1 cellular context compared by ENCODE assay signal in the genomic region with DNA sequence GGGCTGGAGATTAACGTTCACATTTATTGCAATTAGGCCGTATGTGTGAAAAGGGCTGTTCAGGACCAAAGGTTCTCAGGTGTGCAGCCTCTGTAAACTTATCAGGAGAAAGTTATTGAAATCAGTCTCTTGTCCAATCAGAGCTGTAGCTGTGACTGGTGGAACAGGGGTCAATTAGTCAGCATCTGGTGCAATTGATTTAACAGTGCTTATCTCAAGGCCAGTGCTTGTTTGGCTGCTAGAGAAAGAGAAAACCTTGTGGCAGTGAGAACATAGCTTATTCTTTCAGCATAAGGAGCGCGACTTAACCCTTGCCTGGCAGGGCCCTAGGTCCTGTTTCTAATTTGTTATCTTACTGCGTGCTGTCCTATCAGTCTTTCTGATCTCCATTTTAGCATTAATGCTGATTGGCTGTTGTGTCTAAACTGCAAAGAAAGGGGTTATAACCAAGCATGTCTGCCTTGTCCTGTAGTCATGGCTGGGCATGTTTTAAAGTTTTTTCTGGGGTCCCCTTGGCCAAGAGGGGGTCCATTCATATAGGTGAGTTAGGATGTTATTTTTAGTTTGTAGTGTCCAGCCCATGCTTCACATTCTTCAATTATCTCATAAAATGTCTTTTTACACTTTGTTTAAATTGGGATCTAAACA.
A peak's percentile ranks its signal among the peaks of the same experiment; 100 is the strongest.
TF ChIP-seq lines count a peak whose summit lies in the region.

No MANE protein-coding gene starts in this region.

TF ChIP-seq in K562, 482 proteins besides CTCF, POLR2A, EP300 and RAD21 (continued from another document and continues in another):
- TF ChIP-seq, protein P1, sequence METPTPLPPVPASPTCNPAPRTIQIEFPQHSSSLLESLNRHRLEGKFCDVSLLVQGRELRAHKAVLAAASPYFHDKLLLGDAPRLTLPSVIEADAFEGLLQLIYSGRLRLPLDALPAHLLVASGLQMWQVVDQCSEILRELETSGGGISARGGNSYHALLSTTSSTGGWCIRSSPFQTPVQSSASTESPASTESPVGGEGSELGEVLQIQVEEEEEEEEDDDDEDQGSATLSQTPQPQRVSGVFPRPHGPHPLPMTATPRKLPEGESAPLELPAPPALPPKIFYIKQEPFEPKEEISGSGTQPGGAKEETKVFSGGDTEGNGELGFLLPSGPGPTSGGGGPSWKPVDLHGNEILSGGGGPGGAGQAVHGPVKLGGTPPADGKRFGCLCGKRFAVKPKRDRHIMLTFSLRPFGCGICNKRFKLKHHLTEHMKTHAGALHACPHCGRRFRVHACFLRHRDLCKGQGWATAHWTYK (CRISPR knock-in tag; IDR thresholded peaks at IDR 0.05): no peak
- TF ChIP-seq MIER1 (IDR thresholded peaks at IDR 0.05; ENCODE audit: low read depth) (no peak), IFI16 (CRISPR knock-in tag; IDR thresholded peaks at IDR 0.05) (no peak), DMBX1 (CRISPR knock-in tag; IDR thresholded peaks at IDR 0.05; ENCODE audit: borderline replicate concordance) (no peak), ARID2 (IDR thresholded peaks at IDR 0.05) (no peak), KLF13 (tag; IDR thresholded peaks at IDR 0.05; ENCODE audit: borderline replicate concordance, low read depth) (no peak), ZSCAN29 (IDR thresholded peaks at IDR 0.05) (no peak), CBFA2T2 (conservative IDR thresholded peaks at IDR 0.05) (peak; percentile 73), SMARCA4 (IDR thresholded peaks at IDR 0.05) (peak; percentile 36; the same call in 1 of the 2 replicates), FOSL1 (tag; conservative IDR thresholded peaks at IDR 0.05) (peak; percentile 26; the same call in 1 of the 2 replicates), PCBP2 (IDR thresholded peaks at IDR 0.05; ENCODE audit: low read depth, low read length, poor library complexity, severe bottlenecking) (no peak), CXXC5 (CRISPR knock-in tag; IDR thresholded peaks at IDR 0.05) (peak; percentile 52), BHLHE40 (IDR thresholded peaks at IDR 0.05; ENCODE audit: low read length) (peak; percentile 26; the same call in 1 of the 2 replicates), KLF16 (IDR thresholded peaks at IDR 0.05) (peak; percentile 36; the same call in 1 of the 2 replicates), ARHGAP35 (IDR thresholded peaks at IDR 0.05; ENCODE audit: partially characterized antibody) (no peak), LEF1 (IDR thresholded peaks at IDR 0.05) (no peak), PRPF4 (IDR thresholded peaks at IDR 0.05; ENCODE audit: insufficient read depth, low read depth, low read length, poor library complexity, severe bottlenecking) (no peak), NCOR1 (IDR thresholded peaks at IDR 0.05) (peak; percentile 57; the same call in 1 of the 2 replicates), ZNF717 (CRISPR knock-in tag; IDR thresholded peaks at IDR 0.05) (no peak), CREBBP (IDR thresholded peaks at IDR 0.05; ENCODE audit: low read depth, low read length) (no peak), GATA2 (CRISPR knock-in tag; IDR thresholded peaks at IDR 0.05) (peak; percentile 48; the same call in 1 of the 2 replicates), BRCA1 (IDR thresholded peaks at IDR 0.05) (no peak), BRCA1 (CRISPR knock-in tag; IDR thresholded peaks at IDR 0.05) (no peak), ELF4 (CRISPR knock-in tag; IDR thresholded peaks at IDR 0.05) (no peak), SOX6 (IDR thresholded peaks at IDR 0.05) (0 out of 2 replicates have a peak, but pooled peaks have one; percentile 18), ZNF707 (CRISPR knock-in tag; conservative IDR thresholded peaks at IDR 0.05) (no peak), DACH1 (IDR thresholded peaks at IDR 0.05; ENCODE audit: partially characterized antibody) (no peak), PYGO2 (tag; IDR thresholded peaks at IDR 0.05) (no peak), ZNF436 (CRISPR knock-in tag; IDR thresholded peaks at IDR 0.05) (no peak), KAT7 (CRISPR knock-in tag; IDR thresholded peaks at IDR 0.05; ENCODE audit: borderline replicate concordance) (no peak), TCFL5 (CRISPR knock-in tag; conservative IDR thresholded peaks at IDR 0.05) (no peak), MTF1 (CRISPR knock-in tag; IDR thresholded peaks at IDR 0.05; ENCODE audit: borderline replicate concordance) (no peak), NR3C1 (CRISPR knock-in tag; IDR thresholded peaks at IDR 0.05) (no peak), ZNF778 (CRISPR knock-in tag; IDR thresholded peaks at IDR 0.05) (no peak), NCOA2 (IDR thresholded peaks at IDR 0.05; ENCODE audit: partially characterized antibody in 2 of 2) (no peak), ADNP (tag; IDR thresholded peaks at IDR 0.05) (no peak), MEF2A (IDR thresholded peaks at IDR 0.05; ENCODE audit: control insufficient read depth, low read depth, low read length) (no peak), JUND (IDR thresholded peaks at IDR 0.05; ENCODE audit: borderline replicate concordance, low read depth, low read length) (no peak), JUND (tag; IDR thresholded peaks at IDR 0.05; ENCODE audit: borderline replicate concordance, low read depth, low read length) (peak; percentile 23; the same call in 2 of the 3 replicates), L3MBTL2 (IDR thresholded peaks at IDR 0.05) (no peak)
- TF ChIP-seq, protein P2, sequence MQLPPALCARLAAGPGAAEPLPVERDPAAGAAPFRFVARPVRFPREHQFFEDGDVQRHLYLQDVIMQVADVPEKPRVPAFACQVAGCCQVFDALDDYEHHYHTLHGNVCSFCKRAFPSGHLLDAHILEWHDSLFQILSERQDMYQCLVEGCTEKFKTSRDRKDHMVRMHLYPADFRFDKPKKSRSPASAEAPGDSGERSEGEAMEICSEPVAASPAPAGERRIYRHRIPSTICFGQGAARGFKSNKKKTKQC (CRISPR knock-in tag; IDR thresholded peaks at IDR 0.05): no peak
- TF ChIP-seq, protein P3, sequence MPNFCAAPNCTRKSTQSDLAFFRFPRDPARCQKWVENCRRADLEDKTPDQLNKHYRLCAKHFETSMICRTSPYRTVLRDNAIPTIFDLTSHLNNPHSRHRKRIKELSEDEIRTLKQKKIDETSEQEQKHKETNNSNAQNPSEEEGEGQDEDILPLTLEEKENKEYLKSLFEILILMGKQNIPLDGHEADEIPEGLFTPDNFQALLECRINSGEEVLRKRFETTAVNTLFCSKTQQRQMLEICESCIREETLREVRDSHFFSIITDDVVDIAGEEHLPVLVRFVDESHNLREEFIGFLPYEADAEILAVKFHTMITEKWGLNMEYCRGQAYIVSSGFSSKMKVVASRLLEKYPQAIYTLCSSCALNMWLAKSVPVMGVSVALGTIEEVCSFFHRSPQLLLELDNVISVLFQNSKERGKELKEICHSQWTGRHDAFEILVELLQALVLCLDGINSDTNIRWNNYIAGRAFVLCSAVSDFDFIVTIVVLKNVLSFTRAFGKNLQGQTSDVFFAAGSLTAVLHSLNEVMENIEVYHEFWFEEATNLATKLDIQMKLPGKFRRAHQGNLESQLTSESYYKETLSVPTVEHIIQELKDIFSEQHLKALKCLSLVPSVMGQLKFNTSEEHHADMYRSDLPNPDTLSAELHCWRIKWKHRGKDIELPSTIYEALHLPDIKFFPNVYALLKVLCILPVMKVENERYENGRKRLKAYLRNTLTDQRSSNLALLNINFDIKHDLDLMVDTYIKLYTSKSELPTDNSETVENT (CRISPR knock-in tag; IDR thresholded peaks at IDR 0.05): no peak
- TF ChIP-seq, protein P4, sequence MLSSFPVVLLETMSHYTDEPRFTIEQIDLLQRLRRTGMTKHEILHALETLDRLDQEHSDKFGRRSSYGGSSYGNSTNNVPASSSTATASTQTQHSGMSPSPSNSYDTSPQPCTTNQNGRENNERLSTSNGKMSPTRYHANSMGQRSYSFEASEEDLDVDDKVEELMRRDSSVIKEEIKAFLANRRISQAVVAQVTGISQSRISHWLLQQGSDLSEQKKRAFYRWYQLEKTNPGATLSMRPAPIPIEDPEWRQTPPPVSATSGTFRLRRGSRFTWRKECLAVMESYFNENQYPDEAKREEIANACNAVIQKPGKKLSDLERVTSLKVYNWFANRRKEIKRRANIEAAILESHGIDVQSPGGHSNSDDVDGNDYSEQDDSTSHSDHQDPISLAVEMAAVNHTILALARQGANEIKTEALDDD (IDR thresholded peaks at IDR 0.05): peak; percentile 74; the same call in 1 of the 2 replicates
- TF ChIP-seq, protein P5, sequence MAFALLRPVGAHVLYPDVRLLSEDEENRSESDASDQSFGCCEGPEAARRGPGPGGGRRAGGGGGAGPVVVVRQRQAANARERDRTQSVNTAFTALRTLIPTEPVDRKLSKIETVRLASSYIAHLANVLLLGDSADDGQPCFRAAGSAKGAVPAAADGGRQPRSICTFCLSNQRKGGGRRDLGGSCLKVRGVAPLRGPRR (CRISPR knock-in tag; IDR thresholded peaks at IDR 0.05): no peak
- TF ChIP-seq, protein P6, sequence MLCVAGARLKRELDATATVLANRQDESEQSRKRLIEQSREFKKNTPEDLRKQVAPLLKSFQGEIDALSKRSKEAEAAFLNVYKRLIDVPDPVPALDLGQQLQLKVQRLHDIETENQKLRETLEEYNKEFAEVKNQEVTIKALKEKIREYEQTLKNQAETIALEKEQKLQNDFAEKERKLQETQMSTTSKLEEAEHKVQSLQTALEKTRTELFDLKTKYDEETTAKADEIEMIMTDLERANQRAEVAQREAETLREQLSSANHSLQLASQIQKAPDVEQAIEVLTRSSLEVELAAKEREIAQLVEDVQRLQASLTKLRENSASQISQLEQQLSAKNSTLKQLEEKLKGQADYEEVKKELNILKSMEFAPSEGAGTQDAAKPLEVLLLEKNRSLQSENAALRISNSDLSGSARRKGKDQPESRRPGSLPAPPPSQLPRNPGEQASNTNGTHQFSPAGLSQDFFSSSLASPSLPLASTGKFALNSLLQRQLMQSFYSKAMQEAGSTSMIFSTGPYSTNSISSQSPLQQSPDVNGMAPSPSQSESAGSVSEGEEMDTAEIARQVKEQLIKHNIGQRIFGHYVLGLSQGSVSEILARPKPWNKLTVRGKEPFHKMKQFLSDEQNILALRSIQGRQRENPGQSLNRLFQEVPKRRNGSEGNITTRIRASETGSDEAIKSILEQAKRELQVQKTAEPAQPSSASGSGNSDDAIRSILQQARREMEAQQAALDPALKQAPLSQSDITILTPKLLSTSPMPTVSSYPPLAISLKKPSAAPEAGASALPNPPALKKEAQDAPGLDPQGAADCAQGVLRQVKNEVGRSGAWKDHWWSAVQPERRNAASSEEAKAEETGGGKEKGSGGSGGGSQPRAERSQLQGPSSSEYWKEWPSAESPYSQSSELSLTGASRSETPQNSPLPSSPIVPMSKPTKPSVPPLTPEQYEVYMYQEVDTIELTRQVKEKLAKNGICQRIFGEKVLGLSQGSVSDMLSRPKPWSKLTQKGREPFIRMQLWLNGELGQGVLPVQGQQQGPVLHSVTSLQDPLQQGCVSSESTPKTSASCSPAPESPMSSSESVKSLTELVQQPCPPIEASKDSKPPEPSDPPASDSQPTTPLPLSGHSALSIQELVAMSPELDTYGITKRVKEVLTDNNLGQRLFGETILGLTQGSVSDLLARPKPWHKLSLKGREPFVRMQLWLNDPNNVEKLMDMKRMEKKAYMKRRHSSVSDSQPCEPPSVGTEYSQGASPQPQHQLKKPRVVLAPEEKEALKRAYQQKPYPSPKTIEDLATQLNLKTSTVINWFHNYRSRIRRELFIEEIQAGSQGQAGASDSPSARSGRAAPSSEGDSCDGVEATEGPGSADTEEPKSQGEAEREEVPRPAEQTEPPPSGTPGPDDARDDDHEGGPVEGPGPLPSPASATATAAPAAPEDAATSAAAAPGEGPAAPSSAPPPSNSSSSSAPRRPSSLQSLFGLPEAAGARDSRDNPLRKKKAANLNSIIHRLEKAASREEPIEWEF (CRISPR knock-in tag; IDR thresholded peaks at IDR 0.05): no peak
- TF ChIP-seq, protein P7, sequence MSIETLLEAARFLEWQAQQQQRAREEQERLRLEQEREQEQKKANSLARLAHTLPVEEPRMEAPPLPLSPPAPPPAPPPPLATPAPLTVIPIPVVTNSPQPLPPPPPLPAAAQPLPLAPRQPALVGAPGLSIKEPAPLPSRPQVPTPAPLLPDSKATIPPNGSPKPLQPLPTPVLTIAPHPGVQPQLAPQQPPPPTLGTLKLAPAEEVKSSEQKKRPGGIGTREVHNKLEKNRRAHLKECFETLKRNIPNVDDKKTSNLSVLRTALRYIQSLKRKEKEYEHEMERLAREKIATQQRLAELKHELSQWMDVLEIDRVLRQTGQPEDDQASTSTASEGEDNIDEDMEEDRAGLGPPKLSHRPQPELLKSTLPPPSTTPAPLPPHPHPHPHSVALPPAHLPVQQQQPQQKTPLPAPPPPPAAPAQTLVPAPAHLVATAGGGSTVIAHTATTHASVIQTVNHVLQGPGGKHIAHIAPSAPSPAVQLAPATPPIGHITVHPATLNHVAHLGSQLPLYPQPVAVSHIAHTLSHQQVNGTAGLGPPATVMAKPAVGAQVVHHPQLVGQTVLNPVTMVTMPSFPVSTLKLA (conservative IDR thresholded peaks at IDR 0.05): 0 out of 4 replicates have a peak, but pooled peaks of 1 of the 2 experiments have one; percentile 10
- TF ChIP-seq, protein P8, sequence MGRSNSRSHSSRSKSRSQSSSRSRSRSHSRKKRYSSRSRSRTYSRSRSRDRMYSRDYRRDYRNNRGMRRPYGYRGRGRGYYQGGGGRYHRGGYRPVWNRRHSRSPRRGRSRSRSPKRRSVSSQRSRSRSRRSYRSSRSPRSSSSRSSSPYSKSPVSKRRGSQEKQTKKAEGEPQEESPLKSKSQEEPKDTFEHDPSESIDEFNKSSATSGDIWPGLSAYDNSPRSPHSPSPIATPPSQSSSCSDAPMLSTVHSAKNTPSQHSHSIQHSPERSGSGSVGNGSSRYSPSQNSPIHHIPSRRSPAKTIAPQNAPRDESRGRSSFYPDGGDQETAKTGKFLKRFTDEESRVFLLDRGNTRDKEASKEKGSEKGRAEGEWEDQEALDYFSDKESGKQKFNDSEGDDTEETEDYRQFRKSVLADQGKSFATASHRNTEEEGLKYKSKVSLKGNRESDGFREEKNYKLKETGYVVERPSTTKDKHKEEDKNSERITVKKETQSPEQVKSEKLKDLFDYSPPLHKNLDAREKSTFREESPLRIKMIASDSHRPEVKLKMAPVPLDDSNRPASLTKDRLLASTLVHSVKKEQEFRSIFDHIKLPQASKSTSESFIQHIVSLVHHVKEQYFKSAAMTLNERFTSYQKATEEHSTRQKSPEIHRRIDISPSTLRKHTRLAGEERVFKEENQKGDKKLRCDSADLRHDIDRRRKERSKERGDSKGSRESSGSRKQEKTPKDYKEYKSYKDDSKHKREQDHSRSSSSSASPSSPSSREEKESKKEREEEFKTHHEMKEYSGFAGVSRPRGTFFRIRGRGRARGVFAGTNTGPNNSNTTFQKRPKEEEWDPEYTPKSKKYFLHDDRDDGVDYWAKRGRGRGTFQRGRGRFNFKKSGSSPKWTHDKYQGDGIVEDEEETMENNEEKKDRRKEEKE (IDR thresholded peaks at IDR 0.05; ENCODE audit: borderline replicate concordance in 1 of 2, control insufficient read depth in 1 of 2, low read depth in 2 of 2, low read length in 1 of 2): no peak
- TF ChIP-seq, protein P9, sequence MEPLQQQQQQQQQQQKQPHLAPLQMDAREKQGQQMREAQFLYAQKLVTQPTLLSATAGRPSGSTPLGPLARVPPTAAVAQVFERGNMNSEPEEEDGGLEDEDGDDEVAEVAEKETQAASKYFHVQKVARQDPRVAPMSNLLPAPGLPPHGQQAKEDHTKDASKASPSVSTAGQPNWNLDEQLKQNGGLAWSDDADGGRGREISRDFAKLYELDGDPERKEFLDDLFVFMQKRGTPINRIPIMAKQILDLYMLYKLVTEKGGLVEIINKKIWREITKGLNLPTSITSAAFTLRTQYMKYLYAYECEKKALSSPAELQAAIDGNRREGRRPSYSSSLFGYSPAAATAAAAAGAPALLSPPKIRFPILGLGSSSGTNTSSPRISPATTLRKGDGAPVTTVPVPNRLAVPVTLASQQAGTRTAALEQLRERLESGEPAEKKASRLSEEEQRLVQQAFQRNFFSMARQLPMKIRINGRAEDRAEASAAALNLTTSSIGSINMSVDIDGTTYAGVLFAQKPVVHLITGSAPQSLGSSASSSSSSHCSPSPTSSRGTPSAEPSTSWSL (CRISPR knock-in tag; IDR thresholded peaks at IDR 0.05; ENCODE audit: borderline replicate concordance): no peak
